17 cellular contexts compared by ENCODE assay signal in the genomic region with DNA sequence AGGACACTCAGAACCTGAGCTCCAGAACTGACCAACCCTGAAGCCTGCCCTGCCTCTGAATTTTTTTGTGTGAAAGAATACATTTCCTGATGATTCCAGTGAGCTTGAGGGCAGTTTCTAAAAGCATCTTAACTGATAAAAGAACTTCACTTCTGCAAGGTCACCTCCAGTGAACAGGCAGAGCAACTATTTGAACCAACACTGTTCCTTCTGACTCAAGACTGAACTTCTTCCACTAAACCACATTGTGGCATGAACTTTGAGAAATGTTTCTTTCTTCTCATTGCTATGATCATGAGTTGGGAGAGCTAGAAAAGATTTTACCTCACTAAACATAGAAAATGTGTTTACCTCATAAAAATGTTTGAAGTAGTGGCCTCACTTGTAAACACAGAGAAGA.
DNase-seq lines count a peak whose midpoint lies in the region; ATAC-seq, FAIRE-seq and TF ChIP-seq lines count a peak whose summit lies in the region.
"Had no signal": no experiment of that assay in that cellular context is flagged by ENCODE, and none has a peak within 500 bp of the region (broad histone marks: within the 10 kb centered on the region; RNA-seq: fewer than 3 reads in every experiment).

No MANE protein-coding gene starts in this region.

- ATAC-seq in GM19351 (IDR thresholded peaks at IDR 0.05; ENCODE audit: unreplicated experiment) (peak; percentile 74), HG03354 (IDR thresholded peaks at IDR 0.05; ENCODE audit: poor library complexity, severe bottlenecking, unreplicated experiment) (peak; percentile 57), GM19467 (IDR thresholded peaks at IDR 0.05; ENCODE audit: unreplicated experiment) (no peak)
- ATAC-seq: sciatic nerve had no signal

- in situ Hi-C loops in astrocyte of the spinal cord (cut with HindIII; ENCODE audit: low sequenced_read_pairs): no loop called here

- FAIRE-seq in GM12891 (lab: Jason Lieb, UNC): peak; percentile 35
- FAIRE-seq: endothelial cell of umbilical vein had no signal

- no peak overlapping the region for H3K4me3 ChIP-seq in astrocyte of the spinal cord (ENCODE audit: low read depth, low read length)
- H3K4me3 ChIP-seq: ascending aorta, SJCRH30, upper lobe of left lung had no signal

- no peak for TF ChIP-seq POLR2A in GM12891 (IDR thresholded peaks at IDR 0.05; ENCODE audit: low read depth, low read length)

- no peak for TF ChIP-seq CTCF in astrocyte of the spinal cord (IDR thresholded peaks at IDR 0.05; ENCODE audit: low read depth, low read length)

- DNase-seq in GM12891 (ENCODE audit: insufficient read length, low spot score) (no peak), astrocyte of the spinal cord (ENCODE audit: low read depth, low spot score) (peak; percentile 31), COLO829 (ENCODE audit: low spot score) (no peak), HUDEP-2 (lab: John Stamatoyannopoulos, UW; ENCODE audit: unreplicated experiment in 76 of 76) (no peak)
- DNase-seq in stimulated activated CD4-positive, alpha-beta T cell treated with anti-CD3 and anti-CD28 coated beads, Interleukin-4, amount 100 ng/mL, for 1 hour: no peak
- DNase-seq: activated CD4-positive, CD25-positive, alpha-beta regulatory T cell treated with anti-CD3 and anti-CD28 coated beads, Interleukin-2, amount 50 U/mL, for 72 hours; H7; NCI-H1048; NCI-H526; SJCRH30; upper lobe of left lung had no signal

TF ChIP-seq in GM12891, 5 proteins besides CTCF, POLR2A, EP300 and RAD21:
- TF ChIP-seq TAF1 (IDR thresholded peaks at IDR 0.05; ENCODE audit: low read depth, low read length): no peak
- TF ChIP-seq SPI1 (IDR thresholded peaks at IDR 0.05; ENCODE audit: low read depth, low read length): no peak
- no peak for TF ChIP-seq PAX5 (IDR thresholded peaks at IDR 0.05; ENCODE audit: insufficient read depth, low read length, severe bottlenecking)
- TF ChIP-seq POU2F2 (IDR thresholded peaks at IDR 0.05; ENCODE audit: low read depth, low read length): no peak
- no peak for TF ChIP-seq POLR2AphosphoS5 (IDR thresholded peaks at IDR 0.05; ENCODE audit: low read depth, low read length)
